ENCODE assay signal across 22 cellular contexts in the genomic region with DNA sequence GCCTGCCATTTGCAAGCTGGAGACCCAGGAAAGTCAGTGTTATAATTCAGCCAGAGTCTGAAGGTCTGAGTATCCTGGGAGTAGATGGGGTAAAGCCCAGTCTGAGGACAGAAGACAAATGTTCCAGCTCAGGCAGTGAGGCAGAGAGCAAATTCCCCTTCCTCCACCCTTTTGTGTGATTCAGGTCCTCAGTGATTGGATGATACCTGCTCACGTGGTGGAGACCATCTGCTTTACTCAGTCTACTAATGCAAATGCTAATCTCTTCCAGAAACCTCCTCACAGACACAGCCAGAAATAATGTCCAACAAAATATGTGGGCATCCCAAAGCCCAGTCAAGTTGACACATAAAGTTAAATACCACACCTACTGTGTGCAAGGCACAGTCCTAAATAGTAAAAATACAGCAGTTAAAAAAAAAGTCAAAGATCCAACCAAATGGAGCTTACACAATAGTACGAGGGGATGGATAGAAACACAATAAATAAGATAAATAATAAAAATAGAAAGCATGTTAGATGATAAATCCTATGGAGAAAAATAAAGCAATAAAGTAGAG. TPM values are rescaled to one million over a fixed set of nuclear protein-coding genes. Genes with fewer than 3 reads are reported as not detected.
DNase-seq lines count a peak whose midpoint lies in the region; ATAC-seq and TF ChIP-seq lines count a peak whose summit lies in the region.
"Had no signal": no experiment of that assay in that cellular context is flagged by ENCODE, and none has a peak within 500 bp of the region (broad histone marks: within the 10 kb centered on the region; RNA-seq: fewer than 3 reads in every experiment).

No MANE protein-coding gene starts in this region.

- H3K9ac ChIP-seq in trophoblast cell (ENCODE audit: low read length): no peak overlapping the region

- no peaks in the 10 kb centered on the region for H3K79me2 ChIP-seq in trophoblast cell (ENCODE audit: control insufficient read depth, insufficient read depth, low read length, poor library complexity)

- no peak overlapping the region for H2AFZ ChIP-seq in trophoblast cell (ENCODE audit: insufficient read depth, low read length, poor library complexity)

- no CpG with 5 or more reads among the region's 2 CpGs for WGBS in trophoblast cell (ENCODE audit: extremely low coverage, insufficient coverage, insufficient read length)

- H3K79me1 ChIP-seq in trophoblast cell (ENCODE audit: low read length): peaks cover 3% of the 10 kb centered on the region

- TF ChIP-seq RAD21 in Ishikawa (IDR thresholded peaks at IDR 0.05; ENCODE audit: low read depth): no peak

- H3K14ac ChIP-seq in trophoblast cell (ENCODE audit: low read length): no peak overlapping the region

- no peaks in the 10 kb centered on the region for H3K36me3 ChIP-seq in trophoblast cell (ENCODE audit: control insufficient read depth in 1 of 2, insufficient read depth in 2 of 2, low read length in 2 of 2)
- H3K36me3 ChIP-seq: colonic mucosa, ovary, upper lobe of right lung had no signal

- no peak overlapping the region for H4K12ac ChIP-seq in trophoblast cell (ENCODE audit: low read depth, low read length)

- H3K4ac ChIP-seq in trophoblast cell (ENCODE audit: low read depth, low read length): no peak overlapping the region

- no peak overlapping the region for H3K18ac ChIP-seq in trophoblast cell (ENCODE audit: low read length)

- H3K27ac ChIP-seq in trophoblast cell (ENCODE audit: low read depth, low read length): no peak overlapping the region
- H3K27ac ChIP-seq: colonic mucosa, ovary, upper lobe of right lung had no signal

- no peak overlapping the region for H3K4me2 ChIP-seq in trophoblast cell (ENCODE audit: low read length)

- H2BK12ac ChIP-seq in trophoblast cell (ENCODE audit: low read length): no peak overlapping the region

- H3K27me3 ChIP-seq in trophoblast cell (ENCODE audit: insufficient read depth, low read length): no peaks in the 10 kb centered on the region
- H3K27me3 ChIP-seq: colonic mucosa, ovary, upper lobe of right lung had no signal

- peaks cover 4% of the 10 kb centered on the region for H3K9me3 ChIP-seq in trophoblast cell (ENCODE audit: insufficient read depth, low read depth, low read length)
- H3K9me3 ChIP-seq: colonic mucosa, ovary, upper lobe of right lung had no signal

- H3K23ac ChIP-seq in trophoblast cell (ENCODE audit: low read length): no peak overlapping the region

- no peak overlapping the region for H4K8ac ChIP-seq in trophoblast cell (ENCODE audit: low read depth, low read length)

- H4K91ac ChIP-seq in trophoblast cell (ENCODE audit: low read depth, low read length): no peak overlapping the region

- H2BK120ac ChIP-seq in trophoblast cell (ENCODE audit: insufficient read depth, low read length, poor library complexity): no peak overlapping the region

- TF ChIP-seq EP300 in Ishikawa (IDR thresholded peaks at IDR 0.05; ENCODE audit: borderline replicate concordance): no peak

- H3K4me3 ChIP-seq in trophoblast cell (ENCODE audit: low read depth, low read length): no peak overlapping the region
- H3K4me3 ChIP-seq: colonic mucosa, ovary, upper lobe of right lung had no signal

- peak; percentile 50 for DNase-seq in activated effector memory CD4-positive, alpha-beta T cell treated with anti-CD3 and anti-CD28 coated beads, Interleukin-2, amount 50 U/mL, for 16 hours
- no peak for DNase-seq in activated effector memory CD4-positive, alpha-beta T cell treated with Interleukin-2 at 50 U/mL for 16 hours
- DNase-seq in trophoblast cell: peak; percentile 30 to 48
- DNase-seq in stimulated activated CD4-positive, alpha-beta T cell treated with anti-CD3 and anti-CD28 coated beads, Interleukin-15, amount 100 ng/mL, for 24 hours: no peak
- DNase-seq: ACHN; activated naive CD4-positive, alpha-beta T cell treated with anti-CD3 and anti-CD28 coated beads for 36 hours; CD4-positive, CD25-positive, alpha-beta regulatory T cell; colonic mucosa; DND-41; Kasumi-1; naive B cell; NCI-H1105 treated with DMSO at 0.1 percent for 48 hours; NCI-H2227 treated with DMSO at 0.1 percent for 48 hours; SHP77 treated with DMSO at 0.1 percent for 48 hours; T-helper 2 cell; upper lobe of right lung had no signal

- H2BK5ac ChIP-seq in trophoblast cell (ENCODE audit: low read depth, low read length, poor library complexity): no peak overlapping the region

- H2AK5ac ChIP-seq in trophoblast cell (ENCODE audit: low read length): no peak overlapping the region

- peak; percentile 53 for TF ChIP-seq POLR2A in Raji (IDR thresholded peaks at IDR 0.05; ENCODE audit: insufficient read depth, low read depth, low read length)

- peaks cover 3 to 11% of the 10 kb centered on the region in 2 experiments for H3K4me1 ChIP-seq in trophoblast cell (ENCODE audit: control insufficient read depth in 1 of 2, insufficient read depth in 2 of 2, low read length in 2 of 2)
- H3K4me1 ChIP-seq: colonic mucosa had no signal

- ATAC-seq in GM18867 (IDR thresholded peaks at IDR 0.05; ENCODE audit: unreplicated experiment) (no peak), HG03196 (IDR thresholded peaks at IDR 0.05; ENCODE audit: unreplicated experiment) (no peak)
- ATAC-seq: HCT116, upper lobe of right lung had no signal

TF ChIP-seq in Ishikawa, 13 proteins besides CTCF, POLR2A, EP300 and RAD21:
- TF ChIP-seq, protein P1, sequence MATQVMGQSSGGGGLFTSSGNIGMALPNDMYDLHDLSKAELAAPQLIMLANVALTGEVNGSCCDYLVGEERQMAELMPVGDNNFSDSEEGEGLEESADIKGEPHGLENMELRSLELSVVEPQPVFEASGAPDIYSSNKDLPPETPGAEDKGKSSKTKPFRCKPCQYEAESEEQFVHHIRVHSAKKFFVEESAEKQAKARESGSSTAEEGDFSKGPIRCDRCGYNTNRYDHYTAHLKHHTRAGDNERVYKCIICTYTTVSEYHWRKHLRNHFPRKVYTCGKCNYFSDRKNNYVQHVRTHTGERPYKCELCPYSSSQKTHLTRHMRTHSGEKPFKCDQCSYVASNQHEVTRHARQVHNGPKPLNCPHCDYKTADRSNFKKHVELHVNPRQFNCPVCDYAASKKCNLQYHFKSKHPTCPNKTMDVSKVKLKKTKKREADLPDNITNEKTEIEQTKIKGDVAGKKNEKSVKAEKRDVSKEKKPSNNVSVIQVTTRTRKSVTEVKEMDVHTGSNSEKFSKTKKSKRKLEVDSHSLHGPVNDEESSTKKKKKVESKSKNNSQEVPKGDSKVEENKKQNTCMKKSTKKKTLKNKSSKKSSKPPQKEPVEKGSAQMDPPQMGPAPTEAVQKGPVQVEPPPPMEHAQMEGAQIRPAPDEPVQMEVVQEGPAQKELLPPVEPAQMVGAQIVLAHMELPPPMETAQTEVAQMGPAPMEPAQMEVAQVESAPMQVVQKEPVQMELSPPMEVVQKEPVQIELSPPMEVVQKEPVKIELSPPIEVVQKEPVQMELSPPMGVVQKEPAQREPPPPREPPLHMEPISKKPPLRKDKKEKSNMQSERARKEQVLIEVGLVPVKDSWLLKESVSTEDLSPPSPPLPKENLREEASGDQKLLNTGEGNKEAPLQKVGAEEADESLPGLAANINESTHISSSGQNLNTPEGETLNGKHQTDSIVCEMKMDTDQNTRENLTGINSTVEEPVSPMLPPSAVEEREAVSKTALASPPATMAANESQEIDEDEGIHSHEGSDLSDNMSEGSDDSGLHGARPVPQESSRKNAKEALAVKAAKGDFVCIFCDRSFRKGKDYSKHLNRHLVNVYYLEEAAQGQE (IDR thresholded peaks at IDR 0.05; ENCODE audit: low read depth): no peak
- TF ChIP-seq, protein P2, sequence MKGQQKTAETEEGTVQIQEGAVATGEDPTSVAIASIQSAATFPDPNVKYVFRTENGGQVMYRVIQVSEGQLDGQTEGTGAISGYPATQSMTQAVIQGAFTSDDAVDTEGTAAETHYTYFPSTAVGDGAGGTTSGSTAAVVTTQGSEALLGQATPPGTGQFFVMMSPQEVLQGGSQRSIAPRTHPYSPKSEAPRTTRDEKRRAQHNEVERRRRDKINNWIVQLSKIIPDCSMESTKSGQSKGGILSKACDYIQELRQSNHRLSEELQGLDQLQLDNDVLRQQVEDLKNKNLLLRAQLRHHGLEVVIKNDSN (IDR thresholded peaks at IDR 0.05): peak; percentile 59

RNA-seq across cellular contexts. Expression of a gene that starts 13.2 kb away (rescaled TPM):
- polyA plus RNA-seq in trophoblast cell (2013): 0.37 and 0.43 TPM in 2 replicates

RNA-seq across cellular contexts. Expression of a gene that starts 17.9 kb away (rescaled TPM):
- polyA plus RNA-seq in trophoblast cell (2013): 0.70 and 0.71 TPM in 2 replicates
- polyA plus RNA-seq: CD4-positive, CD25-positive, alpha-beta regulatory T cell had no signal

Comparison
In these comparisons a context has a peak if more than half of its experiments do, and no peak if none do; other contexts are left out.
1. DNase-seq: peak in activated effector memory CD4-positive, alpha-beta T cell treated with anti-CD3 and anti-CD28 coated beads, Interleukin-2, amount 50 U/mL, for 16 hours (single experiment) and trophoblast cell (2 of 2); none in activated effector memory CD4-positive, alpha-beta T cell treated with Interleukin-2 at 50 U/mL for 16 hours (single experiment) and stimulated activated CD4-positive, alpha-beta T cell treated with anti-CD3 and anti-CD28 coated beads, Interleukin-15, amount 100 ng/mL, for 24 hours (single experiment).